8 cellular contexts compared by ENCODE assay signal in genomic region chr1:204410764-204411450, GRCh38. TPM values are rescaled to one million over a fixed set of nuclear protein-coding genes. Genes with fewer than 3 reads are reported as not detected.
DNase-seq lines count a peak whose midpoint lies in the region; ATAC-seq and TF ChIP-seq lines count a peak whose summit lies in the region.

No MANE protein-coding gene starts in this region.

- H3K4me1 ChIP-seq in OCI-LY3 (ENCODE audit: low read length) (peaks cover 12% of the 10 kb centered on the region), right cardiac atrium (ENCODE audit: control insufficient read depth, insufficient read depth, low read length) (no peaks in the 10 kb centered on the region)

- ATAC-seq in GM18505 (IDR thresholded peaks at IDR 0.05; ENCODE audit: unreplicated experiment) (peak; percentile 28), HG02970 (IDR thresholded peaks at IDR 0.05; ENCODE audit: low FRiP score, unreplicated experiment) (peak; percentile 18), right cardiac atrium (peak; percentile 53 to 61), sciatic nerve (peak; percentile 52)

- DNase-seq in BJ (ENCODE audit: low read depth) (no peak), right cardiac atrium (peak; percentile 59 to 63 (median 62)), sciatic nerve (ENCODE audit: low spot score) (no peak), HuH-7.5 (ENCODE audit: low spot score) (no peak)

- peaks cover 60% of the 10 kb centered on the region for H3K79me2 ChIP-seq in OCI-LY3 (ENCODE audit: low read length)

- H3K4me2 ChIP-seq in OCI-LY3 (ENCODE audit: low read length): peak overlapping the region; percentile 86

- no peaks in the 10 kb centered on the region for H3K27me3 ChIP-seq in BJ (ENCODE audit: control insufficient read depth, insufficient read depth, low read length)
- no peaks in the 10 kb centered on the region for H3K27me3 ChIP-seq in OCI-LY3 (ENCODE audit: low read depth, low read length)
- H3K27me3 ChIP-seq in right cardiac atrium (ENCODE audit: control insufficient read depth, insufficient read depth): no peaks in the 10 kb centered on the region

- peak overlapping the region; percentile 90 for H3K9ac ChIP-seq in OCI-LY3 (ENCODE audit: low read length)

- TF ChIP-seq CTCF in BJ (IDR thresholded peaks at IDR 0.05; ENCODE audit: insufficient read depth, low read depth, low read length) (no peak), OCI-LY3 (IDR thresholded peaks at IDR 0.05; ENCODE audit: low read depth, low read length) (no peak)

- H3K9me3 ChIP-seq in OCI-LY3 (ENCODE audit: insufficient read depth, low read length) (no peaks in the 10 kb centered on the region), right cardiac atrium (ENCODE audit: control insufficient read depth, low read length) (no peaks in the 10 kb centered on the region)

- no peak for TF ChIP-seq POLR2A in GM18505 (IDR thresholded peaks at IDR 0.05; ENCODE audit: borderline replicate concordance, extremely low read depth, insufficient read depth, insufficient read length)

- H3K27ac ChIP-seq in OCI-LY3 (ENCODE audit: low read length) (peak overlapping the region; percentile 85), angular gyrus (ENCODE audit: low read depth, low read length) (peak overlapping the region; percentile 96), right cardiac atrium (ENCODE audit: low read length) (peak overlapping the region; percentile 99)

- H3K4me3 ChIP-seq in BJ (ENCODE audit: low read depth, low read length): peak overlapping the region; percentile 72
- H3K4me3 ChIP-seq in OCI-LY3 (ENCODE audit: low read length): peak overlapping the region; percentile 81
- H3K4me3 ChIP-seq in right cardiac atrium (ENCODE audit: low read length): peak overlapping the region; percentile 93

- peaks cover 48% of the 10 kb centered on the region for H4K20me1 ChIP-seq in OCI-LY3 (ENCODE audit: insufficient read depth, low read length)

- H3K36me3 ChIP-seq in BJ (ENCODE audit: control insufficient read depth, insufficient read depth, low read length) (peaks cover 2% of the 10 kb centered on the region), OCI-LY3 (replicated peaks; ENCODE audit: low read depth, low read length) (peaks cover 41% of the 10 kb centered on the region)

- POLR2A ChIA-PET in BJ (lab: Charles Lee): interaction anchor here (0.6 kb wide), 1 partner anchor 11 kb away, joined by 3 read pairs; no protein-coding TSS in a partner anchor

- peak overlapping the region; percentile 4; the same call in 1 of the 2 replicates for H2AFZ ChIP-seq in OCI-LY3 (ENCODE audit: low read depth, low read length)

- CTCF ChIA-PET in BJ (lab: Yijun Ruan, JAX): interaction anchor here (0.6 to 4.9 kb wide), 6 partner anchors 15 to 83 kb away, joined by 3 to 59 read pairs (median 4); no protein-coding TSS in a partner anchor

- under 1% methylated on average over 38 of the region's 38 CpGs for WGBS in right cardiac atrium

- intact Hi-C loops in right cardiac atrium (cut with DNase I): no loop called here
- intact Hi-C loops in sciatic nerve (cut with DNase I): no loop called here

RNA-seq across cellular contexts. Expression of gene PPP1R15B, which starts 0.7 kb away (rescaled TPM):
- polyA plus RNA-seq in BJ (2011; rRNA removed) (24.6 and 30.2 TPM in 2 replicates), right cardiac atrium (14.2 TPM)
- 30.7 and 41.6 TPM in 2 replicates for polyA minus RNA-seq in BJ (2011; rRNA and poly(A)+ RNA removed)
- total RNA-seq in right cardiac atrium (10 to 100 TPM; 20.0 to 36.3 (median 23.9) TPM), sciatic nerve (38.7 TPM)

RNA-seq across cellular contexts. Expression of gene PLEKHA6, which starts 51.2 kb away (rescaled TPM):
- 3.0 and 4.2 TPM in 2 replicates for polyA plus RNA-seq in BJ (2011; rRNA removed)
- polyA minus RNA-seq in BJ (2011; rRNA and poly(A)+ RNA removed): 2.4 and 2.7 TPM in 2 replicates
- total RNA-seq in right cardiac atrium: 10 to 100 TPM; 17.7 to 55.4 (median 37.7) TPM
- 17.7 TPM for polyA plus RNA-seq in right cardiac atrium
- total RNA-seq in sciatic nerve: 18.9 TPM

Comparison
In these comparisons a context has a peak if more than half of its experiments do, and no peak if none do; other contexts are left out.
1. DNase-seq: peak in right cardiac atrium (3 of 3); none in BJ (single experiment), sciatic nerve (single experiment) and HuH-7.5 (single experiment).
2. Peak in every context shown above with its lines, with median percentiles within 50 percentile points of each other: H3K4me3 ChIP-seq, ATAC-seq and H3K27ac ChIP-seq.